Comparison of ENCODE assay signal across 34 cellular contexts in the genomic region with DNA sequence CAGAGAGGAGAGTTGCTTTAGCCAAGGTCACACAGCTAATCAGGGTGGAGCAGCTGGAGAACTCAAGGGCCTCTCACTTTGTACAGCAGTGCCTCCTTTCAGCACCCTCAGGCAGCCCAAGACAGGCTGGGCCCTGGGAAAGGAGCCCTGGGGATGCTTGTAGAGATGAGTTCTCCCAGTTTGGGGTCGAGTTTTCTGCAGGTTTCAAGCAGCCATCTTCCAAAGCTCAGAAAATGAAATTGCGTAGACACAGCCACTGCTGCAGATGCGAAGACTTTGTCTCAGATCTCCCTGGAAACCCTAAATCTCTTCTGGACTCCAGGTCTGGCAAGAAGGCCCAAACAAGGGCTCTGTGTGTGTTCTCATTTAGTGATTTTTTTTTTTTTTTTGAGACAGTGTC.
"Had no signal": no experiment of that assay in that cellular context is flagged by ENCODE, and none has a peak within 500 bp of the region (broad histone marks: within the 10 kb centered on the region; RNA-seq: fewer than 3 reads in every experiment).

No MANE protein-coding gene starts in this region.

- H3K4me3 ChIP-seq: adrenal gland, body of pancreas, breast epithelium had no signal

- DNase-seq: activated B cell treated with CpG ODN at 0.5 μM for 24 hours; activated CD4-positive, alpha-beta memory T cell treated with anti-CD3 and anti-CD28 coated beads for 36 hours; activated CD4-positive, alpha-beta T cell treated with anti-CD3 and anti-CD28 coated beads for 4 hours; activated CD4-positive, alpha-beta T cell treated with anti-CD3 and anti-CD28 coated beads, Interleukin-2, amount 10 ng/mL, durations not matched to agents 24 days and 14 days; activated CD4-positive, alpha-beta T cell treated with anti-CD3 and anti-CD28 coated beads, Interleukin-2, amount 50 U/mL, for 1 hour; activated CD4-positive, alpha-beta T cell treated with anti-CD3 and anti-CD28 coated beads, Interleukin-2, amount 50 U/mL, for 4 hours; activated CD4-positive, CD25-positive, alpha-beta regulatory T cell treated with anti-CD3 and anti-CD28 coated beads, Interleukin-2, amount 50 U/mL, for 72 hours; activated CD8-positive, alpha-beta memory T cell treated with anti-CD3 and anti-CD28 coated beads, Interleukin-2, amount 50 U/mL, for 4 hours; activated CD8-positive, alpha-beta T cell treated with anti-CD3 and anti-CD28 coated beads for 36 hours; activated effector memory CD4-positive, alpha-beta T cell treated with anti-CD3 and anti-CD28 coated beads, Interleukin-2, amount 50 U/mL, for 16 hours; activated gamma-delta T cell treated with Interleukin-2 at 50 U/mL for 16 hours; activated naive CD4-positive, alpha-beta T cell; activated naive CD4-positive, alpha-beta T cell treated with anti-CD3 and anti-CD28 coated beads for 36 hours; activated naive CD4-positive, alpha-beta T cell treated with anti-CD3 and anti-CD28 coated beads, Interleukin-2, amount 50 U/mL, for 16 hours; activated naive CD8-positive, alpha-beta T cell treated with anti-CD3 and anti-CD28 coated beads for 36 hours; activated T-cell treated with anti-CD3 and anti-CD28 coated beads for 4 hours; activated T-cell treated with anti-CD3 and anti-CD28 coated beads, Interleukin-2, amount 50 U/mL, for 1 hour; activated T-cell treated with anti-CD3 and anti-CD28 coated beads, Interleukin-2, amount 50 U/mL, for 4 hours; activated T-cell treated with anti-CD3 and anti-CD28 coated beads, Interleukin-2, amount 50 U/mL, for 72 hours; adrenal gland; amniotic stem cell; aorta; body of pancreas; brain microvascular endothelial cell; central memory CD4-positive, alpha-beta T cell; T-helper 2 cell; T-helper 9 cell had no signal

- FAIRE-seq: astrocyte, colon, TTC549 had no signal

- H3K27me3 ChIP-seq: body of pancreas, brain microvascular endothelial cell, breast epithelium had no signal

- ATAC-seq: activated CD8-positive, alpha-beta T cell treated with anti-CD3 and anti-CD28 coated beads for 36 hours; activated naive CD4-positive, alpha-beta T cell treated with anti-CD3 and anti-CD28 coated beads, Interleukin-2, amount 50 U/mL, for 72 hours; activated T-cell treated with anti-CD3 and anti-CD28 coated beads, Interleukin-2, amount 50 U/mL, for 4 hours; activated T-cell treated with anti-CD3 and anti-CD28 coated beads, Interleukin-2, amount 50 U/mL, for 72 hours; activated T-helper 17 cell treated with anti-CD3 and anti-CD28 coated beads, Interleukin-2, amount 50 U/mL, for 72 hours; body of pancreas had no signal

- H3K9me3 ChIP-seq: adrenal gland, body of pancreas, breast epithelium had no signal

- H3K36me3 ChIP-seq: adrenal gland, brain microvascular endothelial cell, breast epithelium had no signal

- H3K27ac ChIP-seq: adrenal gland, body of pancreas, brain microvascular endothelial cell, breast epithelium, VCaP had no signal

- H3K4me1 ChIP-seq: adrenal gland, body of pancreas, breast epithelium had no signal
